Comparison of ENCODE assay signal across 20 cellular contexts in genomic region chr10:74104480-74104879, GRCh38. TPM values are rescaled to one million over a fixed set of nuclear protein-coding genes. Genes with fewer than 3 reads are reported as not detected.
DNase-seq lines count a peak whose midpoint lies in the region; ATAC-seq, FAIRE-seq and TF ChIP-seq lines count a peak whose summit lies in the region.
"Had no signal": no experiment of that assay in that cellular context is flagged by ENCODE, and none has a peak within 500 bp of the region (broad histone marks: within the 10 kb centered on the region; RNA-seq: fewer than 3 reads in every experiment).

No MANE protein-coding gene starts in this region.

- H3K9me3 Mint-ChIP-seq in Calu3 (ENCODE audit: low read depth, unreplicated experiment): no peaks in the 10 kb centered on the region
- H3K9me3 Mint-ChIP-seq in nephron progenitor cell: no peaks in the 10 kb centered on the region
- H3K9me3 Mint-ChIP-seq: CD14-positive monocyte had no signal

- H4K5ac ChIP-seq in IMR-90 (ENCODE audit: low read depth, low read length): no peak overlapping the region

- H3K4me3 ChIP-seq in IMR-90 (ENCODE audit: insufficient read depth, low read depth, low read length) (no peak overlapping the region), K562 (no peak overlapping the region), stomach (no peak overlapping the region)
- H3K4me3 ChIP-seq: GM23248, HAP-1 had no signal

- H3K4me1 Mint-ChIP-seq in Calu3 (ENCODE audit: low read depth, unreplicated experiment): no peaks in the 10 kb centered on the region
- peaks cover 6% of the 10 kb centered on the region for H3K4me1 Mint-ChIP-seq in nephron progenitor cell
- H3K4me1 Mint-ChIP-seq: CD14-positive monocyte had no signal

- H3K79me2 ChIP-seq in K562 (ENCODE audit: control insufficient read depth, insufficient read depth, low read length): no peaks in the 10 kb centered on the region

- no peaks in the 10 kb centered on the region for H3K9me3 ChIP-seq in IMR-90 (ENCODE audit: control insufficient read depth, insufficient read depth, low read length)
- no peaks in the 10 kb centered on the region for H3K9me3 ChIP-seq in K562 (replicated peaks; ENCODE audit: control insufficient read depth, insufficient read depth, low read depth, low read length)
- H3K9me3 ChIP-seq in stomach: no peaks in the 10 kb centered on the region
- H3K9me3 ChIP-seq: HAP-1, SK-N-SH had no signal

- H2BK120ac ChIP-seq in IMR-90 (ENCODE audit: low read depth, low read length): no peak overlapping the region

- CTCF ChIA-PET in Calu3 (lab: Charles Lee) (no interaction called here), IMR-90 (lab: Yijun Ruan, JAX) (no interaction called here), K562 (lab: Yijun Ruan, JAX; ENCODE audit: low intra/inter-chr PET ratio) (interaction anchor here (1.4 to 2.3 kb wide), 2 partner anchors 130 to 218 kb away, joined by 3 to 13 read pairs; no protein-coding TSS in a partner anchor)

- H3K4me1 ChIP-seq in IMR-90 (ENCODE audit: control insufficient read depth, insufficient read depth, low read length) (no peaks in the 10 kb centered on the region), K562 (replicated peaks in 1 of 2; ENCODE audit: control insufficient read depth in 2 of 2, insufficient read depth in 2 of 2, low read length in 2 of 2) (no peaks in the 10 kb centered on the region), stomach (no peaks in the 10 kb centered on the region)
- H3K4me1 ChIP-seq: HAP-1 had no signal

- H2AK9ac ChIP-seq in IMR-90 (replicated peaks; ENCODE audit: low read depth, low read length, poor library complexity): peak overlapping the region; percentile 12

- H3K27me3 ChIP-seq in IMR-90 (ENCODE audit: control insufficient read depth, insufficient read depth, low read length) (no peaks in the 10 kb centered on the region), K562 (ENCODE audit: control insufficient read depth in 2 of 2, insufficient read depth in 2 of 2, low read length in 2 of 2) (no peaks in the 10 kb centered on the region), stomach (no peaks in the 10 kb centered on the region)

- H2AFZ ChIP-seq in IMR-90 (replicated peaks; ENCODE audit: low read length, poor library complexity) (no peak overlapping the region), K562 (ENCODE audit: low read depth, low read length) (no peak overlapping the region)
- H2AFZ ChIP-seq: GM23248 had no signal

- H4K20me1 ChIP-seq in IMR-90 (ENCODE audit: insufficient read depth, low read length): peaks cover 18% of the 10 kb centered on the region; the same call in 1 of the 2 replicates
- no peaks in the 10 kb centered on the region for H4K20me1 ChIP-seq in K562 (replicated peaks; ENCODE audit: control insufficient read depth, insufficient read depth, low read length)

- BruUV-seq in Calu3 (replicated peaks; lab: Mats Ljungman, UMichigan) (no TSS peak), IMR-90 (replicated peaks; lab: Mats Ljungman, UMichigan) (no TSS peak), K562 (replicated peaks; lab: Mats Ljungman, UMichigan) (no TSS peak)

- no peak overlapping the region for H2AK5ac ChIP-seq in IMR-90 (ENCODE audit: low read depth, low read length)

- H3K27ac Mint-ChIP-seq in Calu3 (ENCODE audit: unreplicated experiment) (peak overlapping the region; percentile 7), nephron progenitor cell (peak overlapping the region; percentile 50)

- no peak overlapping the region for H2BK20ac ChIP-seq in IMR-90 (ENCODE audit: low read depth, low read length)

- H3K14ac ChIP-seq in IMR-90 (replicated peaks; ENCODE audit: low read depth, low read length): no peak overlapping the region

- no peak overlapping the region for H3K23ac ChIP-seq in IMR-90 (ENCODE audit: low read depth, low read length)

- POLR2A ChIA-PET in IMR-90 (lab: Charles Lee; ENCODE audit: unreplicated experiment) (no interaction called here), K562 (lab: Yijun Ruan, JAX) (interaction anchor here (1.1 kb wide), 1 partner anchor 46 kb away, joined by 3 read pairs; the partner anchor contains the start of genes ADK and AP3M1)

- TF ChIP-seq EP300 in K562 (IDR thresholded peaks at IDR 0.05; ENCODE audit: low read length) (no peak), stomach (IDR thresholded peaks at IDR 0.05) (no peak)

- H3K27ac ChIP-seq in IMR-90 (ENCODE audit: insufficient read depth, low read length): no peak overlapping the region
- H3K27ac ChIP-seq in K562 (ENCODE audit: extremely low read depth, low read depth, low read length): no peak overlapping the region
- no peak overlapping the region for H3K27ac ChIP-seq in stomach
- H3K27ac ChIP-seq: GM23248 had no signal

- no peak for FAIRE-seq in K562 (lab: Jason Lieb, UNC)

- peaks cover 42 to 62% of the 10 kb centered on the region in 2 experiments for H3K79me1 ChIP-seq in IMR-90 (ENCODE audit: low read depth in 1 of 2, low read length in 2 of 2)

- H3K36me3 Mint-ChIP-seq in Calu3 (ENCODE audit: insufficient read depth, unreplicated experiment) (peaks cover 96% of the 10 kb centered on the region), nephron progenitor cell (ENCODE audit: low read depth) (peaks cover 83% of the 10 kb centered on the region)

- H3K4ac ChIP-seq in IMR-90 (ENCODE audit: low read depth, low read length): no peak overlapping the region

- H4K8ac ChIP-seq in IMR-90 (ENCODE audit: low read depth in 2 of 2, low read length in 2 of 2): 0 out of 4 replicates have a peak overlapping the region, but pooled peaks of 1 of the 2 experiments have one; percentile 18

- no peak overlapping the region for H4K91ac ChIP-seq in IMR-90 (ENCODE audit: insufficient read depth, low read depth, low read length)

- ATAC-seq in IMR-90 (ENCODE audit: low read depth) (no peak), K562 (no peak), GM21381 (IDR thresholded peaks at IDR 0.05; ENCODE audit: unreplicated experiment) (no peak)
- ATAC-seq: PC-3 had no signal

- 83% methylated on average over 1 of the region's 5 CpGs; no CpG with 5 or more reads in 1 of the 2 experiments for WGBS in IMR-90 (ENCODE audit: extremely low coverage in 2 of 2, insufficient read length in 1 of 2), 2 experiments
- 84% methylated on average over 4 of the region's 5 CpGs for WGBS in K562 (ENCODE audit: insufficient coverage, low coverage, missing lambda C conversion rate)
- 86 to 94% (median 92%) methylated on average over 5 of the region's 5 CpGs for WGBS in stomach, 5 donors

- H2BK15ac ChIP-seq in IMR-90 (ENCODE audit: low read depth, low read length): no peak overlapping the region

- H3K9ac ChIP-seq in IMR-90 (ENCODE audit: low read depth, low read length): no peak overlapping the region
- H3K9ac ChIP-seq in K562 (ENCODE audit: insufficient read depth in 1 of 2, low read depth in 2 of 2, low read length in 2 of 2): no peak overlapping the region
- H3K9ac ChIP-seq: GM23248, SK-N-SH had no signal

- no peaks in the 10 kb centered on the region for H3K27me3 Mint-ChIP-seq in Calu3 (ENCODE audit: unreplicated experiment)
- peaks cover 3% of the 10 kb centered on the region for H3K27me3 Mint-ChIP-seq in nephron progenitor cell (ENCODE audit: low read depth, poor library complexity)

- TF ChIP-seq RAD21 in IMR-90 (IDR thresholded peaks at IDR 0.05; ENCODE audit: low read length): no peak
- no peak for TF ChIP-seq RAD21 in K562 (CRISPR knock-in tag; conservative IDR thresholded peaks at IDR 0.05 in 1 of 2, IDR thresholded peaks at IDR 0.05 in 1 of 2)

- intact Hi-C loops in Calu3 (cut with micrococcal nuclease; ENCODE audit: unreplicated experiment): no loop called here
- intact Hi-C loops in IMR-90 (cut with micrococcal nuclease): no loop called here
- intact Hi-C loops in K562 (cut with micrococcal nuclease): loop anchor here (10.0 kb wide), 1 partner anchor 320 kb away; the partner anchor contains the start of genes CHCHD1 and ZSWIM8
- intact Hi-C loops in stomach (cut with DNase I; ENCODE audit: low total_unique reads): no loop called here

- H3K18ac ChIP-seq in IMR-90 (ENCODE audit: low read depth, low read length): no peak overlapping the region

- DNase-seq in Calu3 (no peak), IMR-90 (no peak), K562 (ENCODE audit: extremely low read depth in 1 of 4, low spot score in 3 of 4) (no peak), nephron progenitor cell (no peak), DMS79 treated with DMSO at 0.1 percent for 48 hours (lab: John Stamatoyannopoulos, UW) (no peak), stomach (no peak)
- DNase-seq: ACHN, GF-D8, GM23248, KBM-7, NCI-H1694 treated with DMSO at 0.1 percent for 48 hours, NCI-H2107, NCI-H226, PC-3, RPMI8226, SHP77 treated with DMSO at 0.1 percent for 48 hours, SK-N-SH had no signal

- peaks cover 76% of the 10 kb centered on the region for H3K36me3 ChIP-seq in IMR-90 (ENCODE audit: control insufficient read depth, insufficient read depth, low read length)
- peaks cover 92% of the 10 kb centered on the region for H3K36me3 ChIP-seq in K562 (ENCODE audit: control insufficient read depth, insufficient read depth, low read length)
- peaks cover 67 to 99% (median 97%) of the 10 kb centered on the region in 4 donors for H3K36me3 ChIP-seq in stomach

- no peak overlapping the region for H3K56ac ChIP-seq in IMR-90 (ENCODE audit: extremely low read depth, insufficient read depth, low read length)

- no peak for TF ChIP-seq POLR2A in IMR-90 (IDR thresholded peaks at IDR 0.05; ENCODE audit: low read depth, low read length)
- TF ChIP-seq POLR2A in K562 (conservative IDR thresholded peaks at IDR 0.05): no peak
- no peak for TF ChIP-seq POLR2A in stomach (IDR thresholded peaks at IDR 0.05)

- TF ChIP-seq CTCF in Calu3 (IDR thresholded peaks at IDR 0.05; ENCODE audit: unreplicated experiment): no peak
- TF ChIP-seq CTCF in IMR-90 (conservative IDR thresholded peaks at IDR 0.05; ENCODE audit: low read depth, low read length): no peak
- no peak for TF ChIP-seq CTCF in K562 (IDR thresholded peaks at IDR 0.05 in 2 of 3, conservative IDR thresholded peaks at IDR 0.05 in 1 of 3; ENCODE audit: insufficient read depth in 2 of 3, low read depth in 1 of 3, low read length in 3 of 3)
- no peak for TF ChIP-seq CTCF in nephron progenitor cell (IDR thresholded peaks at IDR 0.05)
- no peak for TF ChIP-seq CTCF in stomach (IDR thresholded peaks at IDR 0.05)

- in situ Hi-C loops in IMR-90 (cut with MboI; ENCODE audit: low sequenced_read_pairs) (no loop called here), K562 (cut with MboI) (no loop called here)

- H3K4me3 Mint-ChIP-seq in Calu3 (ENCODE audit: low read depth, unreplicated experiment): no peak overlapping the region
- no peak overlapping the region for H3K4me3 Mint-ChIP-seq in nephron progenitor cell
- H3K4me3 Mint-ChIP-seq: CD14-positive monocyte had no signal

- H2BK5ac ChIP-seq in IMR-90 (ENCODE audit: low read depth, low read length, poor library complexity, severe bottlenecking): no peak overlapping the region

- no peak overlapping the region for H3K4me2 ChIP-seq in IMR-90 (ENCODE audit: low read depth, low read length)
- H3K4me2 ChIP-seq in K562 (ENCODE audit: insufficient read depth, low read length): no peak overlapping the region
- H3K4me2 ChIP-seq: SK-N-SH had no signal

- dilution Hi-C loops in IMR-90 (cut with HindIII; ENCODE audit: low sequenced_read_pairs, unreplicated experiment): no loop called here

- 0 out of 2 replicates have a peak, but pooled peaks cover 3% of the 10 kb centered on the region for H3K9me1 ChIP-seq in IMR-90 (ENCODE audit: insufficient read depth, low read length)
- no peaks in the 10 kb centered on the region for H3K9me1 ChIP-seq in K562 (ENCODE audit: control insufficient read depth, insufficient read depth, low read length)

RNA-seq across cellular contexts. Expression of gene AP3M1, which starts 46.1 kb away (rescaled TPM):
- total RNA-seq in Calu3 (2022) (52.2 and 52.6 TPM in 2 replicates), IMR-90 (2012; rRNA removed) (46.4 and 50.8 TPM in 2 replicates), K562 (2014; rRNA removed) (44.3 and 48.1 TPM in 2 replicates), K562 (2014; rRNA removed; fragmentation: Illumina TruSeq; extraction: Trizol) (67.1 and 75.5 TPM in 2 replicates), K562 (2015; rRNA removed; fragmentation: Illumina TruSeq; extraction: Trizol) (61.4 and 67.6 TPM in 2 replicates), K562 (2021) (66.8 and 67.8 TPM in 2 replicates), stomach (10 to 100 TPM in 2 of 5 donors, 1 to 10 TPM in 3; 3.5 to 28.1 (median 9.9) TPM)
- polyA plus RNA-seq in IMR-90 (2012; rRNA removed) (21.6 and 26.6 TPM in 2 replicates), K562 (2011; rRNA removed) (109 and 135 TPM in 2 replicates), K562 (2014; fragmentation: Illumina TruSeq; extraction: Trizol) (86.9 and 105 TPM in 2 replicates), K562 (2014; fragmentation: Nextera tagmentation; extraction: Ambion mirVana) (10 to 100 TPM; 54.7 to 89.9 TPM), K562 (2014; rRNA removed) (51.5 and 68.4 TPM in 2 replicates), stomach (10 to 100 TPM in 2 of 3 donors, 1 to 10 TPM in 1; 8.6 to 14.1 (median 13.0) TPM)
- 5.7 and 10.3 TPM in 2 replicates for polyA plus RNA-seq in IMR-90 (2012; cell fraction: cytosol; rRNA removed)
- 3.2 and 22.1 TPM in 2 replicates for polyA plus RNA-seq in IMR-90 (2012; cell fraction: nucleus; rRNA removed; ENCODE audit: low replicate concordance)
- total RNA-seq in K562 (2011; cell fraction: chromatin; rRNA removed; ENCODE audit: low replicate concordance): 79.8 and 112 TPM in 2 replicates
- 46.7 and 47.5 TPM in 2 replicates for total RNA-seq in K562 (2011; cell fraction: nucleolus; rRNA removed)
- 65.3 and 84.1 TPM in 2 replicates for total RNA-seq in K562 (2011; cell fraction: nucleoplasm; rRNA removed)
- 39.8 and 73.5 TPM in 2 replicates for polyA plus RNA-seq in K562 (2011; cell fraction: cytosol; rRNA removed)
- 48.8 and 68.8 TPM in 2 replicates for polyA plus RNA-seq in K562 (2011; cell fraction: nucleus; rRNA removed)
- 53.8 and 71.1 TPM in 2 replicates for polyA plus RNA-seq in K562 (2012)
- 140 and 141 TPM in 2 replicates for polyA minus RNA-seq in K562 (2011; rRNA and poly(A)+ RNA removed)
- 41.5 and 57.5 TPM in 2 replicates for polyA minus RNA-seq in K562 (2011; cell fraction: cytosol; rRNA and poly(A)+ RNA removed)
- 24.9 and 46.7 TPM in 2 replicates for polyA minus RNA-seq in K562 (2011; cell fraction: nucleus; rRNA and poly(A)+ RNA removed)

RNA-seq across cellular contexts. Expression of gene ADK, which starts 46.5 kb away (rescaled TPM):
- total RNA-seq in Calu3 (2022) (62.5 and 66.6 TPM in 2 replicates), IMR-90 (2012; rRNA removed) (40.9 and 50.8 TPM in 2 replicates), K562 (2014; rRNA removed) (50.5 and 54.2 TPM in 2 replicates), K562 (2014; rRNA removed; fragmentation: Illumina TruSeq; extraction: Trizol) (72.6 and 87.9 TPM in 2 replicates), K562 (2015; rRNA removed; fragmentation: Illumina TruSeq; extraction: Trizol) (61.1 and 65.4 TPM in 2 replicates), K562 (2021) (73.6 and 75.1 TPM in 2 replicates), stomach (10 to 100 TPM in 4 of 5 donors, 1 to 10 TPM in 1; 7.2 to 66.1 (median 35.2) TPM)
- polyA plus RNA-seq in IMR-90 (2012; rRNA removed) (24.0 and 30.6 TPM in 2 replicates), K562 (2011; rRNA removed) (55.4 and 88.5 TPM in 2 replicates), K562 (2014; fragmentation: Illumina TruSeq; extraction: Trizol) (77.8 and 78.9 TPM in 2 replicates), K562 (2014; fragmentation: Nextera tagmentation; extraction: Ambion mirVana) (10 to 100 TPM; 83.6 to 97.8 TPM), K562 (2014; rRNA removed) (65.8 and 71.0 TPM in 2 replicates), stomach (10 to 100 TPM; 13.5 to 18.6 (median 16.7) TPM)
- polyA plus RNA-seq in IMR-90 (2012; cell fraction: cytosol; rRNA removed): 6.3 and 10.5 TPM in 2 replicates
- 2.0 and 9.9 TPM in 2 replicates for polyA plus RNA-seq in IMR-90 (2012; cell fraction: nucleus; rRNA removed; ENCODE audit: low replicate concordance)
- total RNA-seq in K562 (2011; cell fraction: chromatin; rRNA removed; ENCODE audit: low replicate concordance): 43.7 and 86.9 TPM in 2 replicates
- 26.2 and 32.6 TPM in 2 replicates for total RNA-seq in K562 (2011; cell fraction: nucleolus; rRNA removed)
- 31.7 and 37.8 TPM in 2 replicates for total RNA-seq in K562 (2011; cell fraction: nucleoplasm; rRNA removed)
- polyA plus RNA-seq in K562 (2011; cell fraction: cytosol; rRNA removed): 15.0 and 24.2 TPM in 2 replicates
- 10.0 and 16.4 TPM in 2 replicates for polyA plus RNA-seq in K562 (2011; cell fraction: nucleus; rRNA removed)
- 42.2 and 50.7 TPM in 2 replicates for polyA plus RNA-seq in K562 (2012)
- polyA minus RNA-seq in K562 (2011; rRNA and poly(A)+ RNA removed): 59.0 and 60.1 TPM in 2 replicates
- polyA minus RNA-seq in K562 (2011; cell fraction: cytosol; rRNA and poly(A)+ RNA removed): 15.1 and 21.9 TPM in 2 replicates
- 25.7 and 34.8 TPM in 2 replicates for polyA minus RNA-seq in K562 (2011; cell fraction: nucleus; rRNA and poly(A)+ RNA removed)
